Comparison of ENCODE assay signal across 1 cellular context in genomic region chr15:75738647-75739325, GRCh38.
TF ChIP-seq lines count a peak whose summit lies in the region.

No MANE protein-coding gene starts in this region.

TF ChIP-seq in K562, 482 proteins besides CTCF, POLR2A, EP300 and RAD21 (continued from another document and continues in another):
- TF ChIP-seq BRCA1 (IDR thresholded peaks at IDR 0.05) (no peak), BRCA1 (CRISPR knock-in tag; IDR thresholded peaks at IDR 0.05) (no peak), LCOR (CRISPR knock-in tag; IDR thresholded peaks at IDR 0.05) (peak; percentile 48; the same call in 1 of the 2 replicates), FOXP1 (CRISPR knock-in tag; IDR thresholded peaks at IDR 0.05) (0 out of 2 replicates have a peak, but pooled peaks have one; percentile 62), NR2C2 (CRISPR knock-in tag; IDR thresholded peaks at IDR 0.05) (peak; percentile 65; the same call in 1 of the 2 replicates), NR2C2 (tag; IDR thresholded peaks at IDR 0.05) (peak; percentile 43; the same call in 1 of the 2 replicates), KLF1 (tag; IDR thresholded peaks at IDR 0.05) (peak; percentile 25; the same call in 1 of the 2 replicates), POLR2B (IDR thresholded peaks at IDR 0.05; ENCODE audit: low read depth, partially characterized antibody) (peak; percentile 15), MGA (IDR thresholded peaks at IDR 0.05) (peak; percentile 98), ZBTB40 (IDR thresholded peaks at IDR 0.05) (no peak), ZBTB40 (CRISPR knock-in tag; IDR thresholded peaks at IDR 0.05) (no peak), RBFOX2 (IDR thresholded peaks at IDR 0.05; ENCODE audit: low read depth, low read length) (peak; percentile 76), ZBTB7A (IDR thresholded peaks at IDR 0.05; ENCODE audit: borderline replicate concordance, control insufficient read depth, low read depth, low read length) (peak; percentile 36; the same call in 1 of the 2 replicates), HDAC1 (IDR thresholded peaks at IDR 0.05) (peak in 1 of 2 experiments; percentile 91; a peak in 2 of 4 replicates), KHSRP (IDR thresholded peaks at IDR 0.05) (no peak; the same call in 1 of the 2 replicates), MCM2 (IDR thresholded peaks at IDR 0.05; ENCODE audit: low read depth) (no peak), ZNF184 (CRISPR knock-in tag; IDR thresholded peaks at IDR 0.05) (no peak), E2F5 (CRISPR knock-in tag; IDR thresholded peaks at IDR 0.05) (0 out of 2 replicates have a peak, but pooled peaks have one; percentile 69), GABPB1 (CRISPR knock-in tag; IDR thresholded peaks at IDR 0.05) (peak; percentile 36; the same call in 1 of the 2 replicates), LEF1 (IDR thresholded peaks at IDR 0.05) (no peak), ZNF121 (CRISPR knock-in tag; conservative IDR thresholded peaks at IDR 0.05) (no peak), BRD4 (IDR thresholded peaks at IDR 0.05) (no peak), ZNF511 (CRISPR knock-in tag; IDR thresholded peaks at IDR 0.05) (peak; percentile 95), USF1 (CRISPR knock-in tag; IDR thresholded peaks at IDR 0.05) (peak; percentile 95), YY1 (IDR thresholded peaks at IDR 0.05; ENCODE audit: borderline replicate concordance in 1 of 3, control insufficient read depth in 1 of 3, extremely low read depth in 1 of 3, insufficient read depth in 3 of 3, insufficient read length in 1 of 3, insufficient replicate concordance in 2 of 3, low read depth in 1 of 3, low read length in 2 of 3) (peak; percentile 32 to 63 (median 37)), FOXP4 (CRISPR knock-in tag; IDR thresholded peaks at IDR 0.05; ENCODE audit: borderline replicate concordance) (no peak), TFAP4 (CRISPR knock-in tag; IDR thresholded peaks at IDR 0.05; ENCODE audit: borderline replicate concordance) (peak; percentile 50; the same call in 1 of the 2 replicates), EZH2 (IDR thresholded peaks at IDR 0.05; ENCODE audit: borderline replicate concordance, low read depth, low read length) (no peak), SIN3B (IDR thresholded peaks at IDR 0.05; ENCODE audit: low read depth) (no peak), SUPT5H (IDR thresholded peaks at IDR 0.05) (peak; percentile 61), ADNP (tag; IDR thresholded peaks at IDR 0.05) (no peak), ZNF324 (CRISPR knock-in tag; IDR thresholded peaks at IDR 0.05) (no peak)
